ENCODE assay signal across 1 cellular context in the genomic region with DNA sequence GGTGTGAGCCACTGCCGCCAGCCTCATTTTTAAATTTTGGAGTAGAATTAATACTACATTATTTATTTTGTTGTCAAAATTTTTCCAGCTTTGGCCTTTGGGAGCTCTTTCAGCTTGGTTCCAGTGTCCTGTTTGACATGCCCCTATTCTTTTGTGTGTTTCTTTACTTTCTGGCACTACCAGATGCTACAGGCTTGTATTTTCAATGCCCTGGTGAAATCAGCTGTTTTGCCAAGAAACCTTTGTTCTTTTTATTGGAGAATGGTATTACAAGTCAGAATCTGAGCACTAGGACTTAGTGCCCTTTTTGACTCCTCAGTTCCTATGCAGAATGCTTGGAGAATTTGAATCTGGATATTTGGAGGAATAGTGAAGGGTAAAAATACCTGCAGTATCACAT.
TF ChIP-seq lines count a peak whose summit lies in the region.

No MANE protein-coding gene starts in this region.

TF ChIP-seq in GM23338, 12 proteins besides CTCF, POLR2A, EP300 and RAD21:
- TF ChIP-seq ZNF462 (CRISPR knock-in tag; IDR thresholded peaks at IDR 0.05) = no peak
- no peak for TF ChIP-seq NANOG (IDR thresholded peaks at IDR 0.05; ENCODE audit: borderline replicate concordance)
- no peak for TF ChIP-seq POLR2AphosphoS5 (IDR thresholded peaks at IDR 0.05; ENCODE audit: low read depth)
- no peak for TF ChIP-seq CREB1 (CRISPR knock-in tag; IDR thresholded peaks at IDR 0.05; ENCODE audit: low read depth)
- TF ChIP-seq STAT1 (IDR thresholded peaks at IDR 0.05; ENCODE audit: unreplicated experiment) = no peak
- TF ChIP-seq ZNF331 (CRISPR knock-in tag; IDR thresholded peaks at IDR 0.05; ENCODE audit: low read depth) = no peak
- no peak for TF ChIP-seq EZH2phosphoT487 (IDR thresholded peaks at IDR 0.05; ENCODE audit: unreplicated experiment)
- TF ChIP-seq ETS1 (IDR thresholded peaks at IDR 0.05) = no peak
